In the genomic region with DNA sequence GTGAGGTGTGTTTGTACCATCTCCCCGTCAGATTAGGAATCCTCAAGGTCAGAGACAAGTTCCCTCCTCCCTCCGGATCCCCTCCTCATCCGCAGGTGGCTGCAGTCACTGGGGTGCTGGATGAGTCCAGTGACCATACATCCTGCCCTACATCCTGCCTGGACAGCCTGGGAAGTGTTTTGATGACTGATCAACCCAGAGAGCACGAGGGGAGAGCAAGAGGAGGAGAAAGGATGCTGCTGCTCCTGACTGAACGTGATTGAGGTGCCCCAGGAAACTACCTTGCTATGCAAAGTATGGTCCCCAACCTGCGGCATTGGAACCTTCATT, we compare ENCODE assay signal across 1 cellular context.
TF ChIP-seq lines count a peak whose summit lies in the region.

No MANE protein-coding gene starts in this region.

TF ChIP-seq in endothelial cell of umbilical vein, 7 proteins besides CTCF, POLR2A, EP300 and RAD21:
- no peak for TF ChIP-seq EZH2 (IDR thresholded peaks at IDR 0.05; ENCODE audit: borderline replicate concordance, low read depth, low read length, severe bottlenecking)
- peak; percentile 17 for TF ChIP-seq FOS (IDR thresholded peaks at IDR 0.05; ENCODE audit: borderline replicate concordance, insufficient read depth, low read length)
TF ChIP-seq in endothelial cell of umbilical vein: peak in this region for 1.
